In genomic region chr13:114282143-114282685, GRCh38 we compare ENCODE assay signal across 8 cellular contexts. TPM values are rescaled to one million over a fixed set of nuclear protein-coding genes. Genes with fewer than 3 reads are reported as not detected.
A peak's percentile ranks its signal among the peaks of the same experiment; 100 is the strongest.
DNase-seq lines count a peak whose midpoint lies in the region; ATAC-seq and TF ChIP-seq lines count a peak whose summit lies in the region.

No MANE protein-coding gene starts in this region.

- peak overlapping the region; percentile 97 for H3K27ac Mint-ChIP-seq in WTC11
- peak overlapping the region; percentile 97 for H3K27ac Mint-ChIP-seq in dendritic cell treated with granulocyte-macrophage colony-stimulating factor and Interleukin-4, amounts not matched to agents 40 ng/mL and 50 ng/mL, for 4 days

- CTCF ChIA-PET in WTC11 (lab: Charles Lee) = interaction anchor here (0.6 to 1.4 kb wide), 3 partner anchors 54 to 59 kb away, joined by 3 to 4 read pairs (median 3); no protein-coding TSS in a partner anchor

- no peak for TF ChIP-seq POLR2A in lower leg skin (IDR thresholded peaks at IDR 0.05)

- WGBS in lower leg skin, 2 donors = 0% methylated on average over 29 to 41 of the region's 41 CpGs

- TF ChIP-seq CTCF in WTC11 (IDR thresholded peaks at IDR 0.05) (no peak), lower leg skin (IDR thresholded peaks at IDR 0.05) (no peak)

- peaks cover 38% of the 10 kb centered on the region for H3K36me3 Mint-ChIP-seq in WTC11
- peaks cover 60% of the 10 kb centered on the region for H3K36me3 Mint-ChIP-seq in dendritic cell treated with granulocyte-macrophage colony-stimulating factor and Interleukin-4, amounts not matched to agents 40 ng/mL and 50 ng/mL, for 4 days (ENCODE audit: low read depth)

- no peaks in the 10 kb centered on the region for H3K9me3 Mint-ChIP-seq in WTC11
- no peaks in the 10 kb centered on the region for H3K9me3 Mint-ChIP-seq in dendritic cell treated with granulocyte-macrophage colony-stimulating factor and Interleukin-4, amounts not matched to agents 40 ng/mL and 50 ng/mL, for 4 days

- no peaks in the 10 kb centered on the region for H3K27me3 Mint-ChIP-seq in WTC11 (ENCODE audit: low read depth)
- no peaks in the 10 kb centered on the region for H3K27me3 Mint-ChIP-seq in dendritic cell treated with granulocyte-macrophage colony-stimulating factor and Interleukin-4, amounts not matched to agents 40 ng/mL and 50 ng/mL, for 4 days

- H3K4me3 Mint-ChIP-seq in WTC11 = peak overlapping the region; percentile 86
- H3K4me3 Mint-ChIP-seq in dendritic cell treated with granulocyte-macrophage colony-stimulating factor and Interleukin-4, amounts not matched to agents 40 ng/mL and 50 ng/mL, for 4 days = peak overlapping the region; percentile 93

- DNase-seq in EL (peak; percentile 73), M059J (ENCODE audit: low read depth) (peak; percentile 45), WTC11 (ENCODE audit: low spot score) (peak; percentile 55), lower leg skin (ENCODE audit: low spot score in 2 of 2) (peak; percentile 24 to 88), H4 (ENCODE audit: low spot score) (no peak)
- peak in 2 of 3 donors; percentile 17 to 30 for DNase-seq in stimulated activated CD4-positive, alpha-beta T cell treated with anti-CD3 and anti-CD28 coated beads, TNF-alpha, amount 100 ng/mL, for 1 hour (ENCODE audit: low read depth in 3 of 3, low spot score in 1 of 3)

- peak overlapping the region; percentile 55 for H3K4me3 ChIP-seq in lower leg skin (ENCODE audit: low read depth, poor library complexity, severe bottlenecking)

- POLR2A ChIA-PET in WTC11 (lab: Charles Lee) = interaction anchor here (1.1 kb wide), 1 partner anchor 53 kb away, joined by 4 read pairs; no protein-coding TSS in a partner anchor

- intact Hi-C loops in dendritic cell treated with granulocyte-macrophage colony-stimulating factor and Interleukin-4, amounts not matched to agents 40 ng/mL and 50 ng/mL, for 4 days (cut with micrococcal nuclease) = no loop called here
- intact Hi-C loops in lower leg skin (cut with DNase I; ENCODE audit: low total_unique reads) = no loop called here

- ATAC-seq in GM21825 (IDR thresholded peaks at IDR 0.05; ENCODE audit: unreplicated experiment) (peak; percentile 19), WTC11 (peak; percentile 1)

- peaks cover 25% of the 10 kb centered on the region for H3K4me1 Mint-ChIP-seq in WTC11
- H3K4me1 Mint-ChIP-seq in dendritic cell treated with granulocyte-macrophage colony-stimulating factor and Interleukin-4, amounts not matched to agents 40 ng/mL and 50 ng/mL, for 4 days (ENCODE audit: low read depth) = peaks cover 34% of the 10 kb centered on the region

TF ChIP-seq in WTC11, 78 proteins besides CTCF, POLR2A, EP300 and RAD21:
- TF ChIP-seq SMAD4 (CRISPR knock-in tag; IDR thresholded peaks at IDR 0.05) (no peak), GABPB1 (CRISPR knock-in tag; IDR thresholded peaks at IDR 0.05) (no peak), USF2 (CRISPR knock-in tag; IDR thresholded peaks at IDR 0.05) (no peak), GTF2I (CRISPR knock-in tag; conservative IDR thresholded peaks at IDR 0.05) (no peak), ZNF425 (CRISPR knock-in tag; conservative IDR thresholded peaks at IDR 0.05) (no peak), ZNF121 (CRISPR knock-in tag; IDR thresholded peaks at IDR 0.05) (no peak), E2F4 (CRISPR knock-in tag; IDR thresholded peaks at IDR 0.05; ENCODE audit: borderline replicate concordance, low read depth) (no peak), USF1 (CRISPR knock-in tag; IDR thresholded peaks at IDR 0.05) (no peak), SMAD3 (CRISPR knock-in tag; IDR thresholded peaks at IDR 0.05; ENCODE audit: borderline replicate concordance) (no peak), ZMAT4 (CRISPR knock-in tag; IDR thresholded peaks at IDR 0.05) (no peak), MAX (CRISPR knock-in tag; IDR thresholded peaks at IDR 0.05) (no peak), ZNF396 (CRISPR knock-in tag; IDR thresholded peaks at IDR 0.05; ENCODE audit: borderline replicate concordance) (no peak), FOXP4 (CRISPR knock-in tag; IDR thresholded peaks at IDR 0.05) (no peak), GRHL2 (CRISPR knock-in tag; IDR thresholded peaks at IDR 0.05; ENCODE audit: insufficient replicate concordance, severe bottlenecking) (no peak), SP1 (CRISPR knock-in tag; conservative IDR thresholded peaks at IDR 0.05) (no peak)

RNA-seq across cellular contexts. Expression of gene UPF3A, which starts 0.8 kb away (rescaled TPM):
- 14.4 and 17.9 TPM in 2 replicates for total RNA-seq in M059J (2014; rRNA removed; shearing (Covaris generic))
- total RNA-seq in WTC11 (2021) (64.2 to 71.9 TPM (median 68.7 TPM) in 3 replicates), lower leg skin (10 to 100 TPM; 20.5 to 33.4 (median 24.6) TPM)
- 6.8 and 10.4 TPM in 2 replicates for total RNA-seq in H4 (2014; rRNA removed; shearing (Covaris generic))

RNA-seq across cellular contexts. Expression of gene CHAMP1, which starts 32.1 kb away (rescaled TPM):
- 28.0 TPM in 2 replicates for total RNA-seq in M059J (2014; rRNA removed; shearing (Covaris generic))
- total RNA-seq in WTC11 (2021) = 29.5 to 31.7 TPM (median 30.6 TPM) in 3 replicates
- total RNA-seq in lower leg skin = 10 to 100 TPM; 18.0 to 21.0 (median 19.7) TPM
- 13.9 and 23.9 TPM in 2 replicates for total RNA-seq in H4 (2014; rRNA removed; shearing (Covaris generic))

RNA-seq across cellular contexts. Expression of gene CDC16, which starts 47.5 kb away (rescaled TPM):
- 18.7 and 29.8 TPM in 2 replicates for total RNA-seq in M059J (2014; rRNA removed; shearing (Covaris generic))
- total RNA-seq in WTC11 (2021) = 65.6 to 73.5 TPM (median 67.9 TPM) in 3 replicates
- 10 to 100 TPM; 39.5 to 85.6 (median 41.4) TPM for total RNA-seq in lower leg skin
- total RNA-seq in H4 (2014; rRNA removed; shearing (Covaris generic)) = 17.0 and 17.6 TPM in 2 replicates
